9 cellular contexts compared by ENCODE assay signal in the genomic region with DNA sequence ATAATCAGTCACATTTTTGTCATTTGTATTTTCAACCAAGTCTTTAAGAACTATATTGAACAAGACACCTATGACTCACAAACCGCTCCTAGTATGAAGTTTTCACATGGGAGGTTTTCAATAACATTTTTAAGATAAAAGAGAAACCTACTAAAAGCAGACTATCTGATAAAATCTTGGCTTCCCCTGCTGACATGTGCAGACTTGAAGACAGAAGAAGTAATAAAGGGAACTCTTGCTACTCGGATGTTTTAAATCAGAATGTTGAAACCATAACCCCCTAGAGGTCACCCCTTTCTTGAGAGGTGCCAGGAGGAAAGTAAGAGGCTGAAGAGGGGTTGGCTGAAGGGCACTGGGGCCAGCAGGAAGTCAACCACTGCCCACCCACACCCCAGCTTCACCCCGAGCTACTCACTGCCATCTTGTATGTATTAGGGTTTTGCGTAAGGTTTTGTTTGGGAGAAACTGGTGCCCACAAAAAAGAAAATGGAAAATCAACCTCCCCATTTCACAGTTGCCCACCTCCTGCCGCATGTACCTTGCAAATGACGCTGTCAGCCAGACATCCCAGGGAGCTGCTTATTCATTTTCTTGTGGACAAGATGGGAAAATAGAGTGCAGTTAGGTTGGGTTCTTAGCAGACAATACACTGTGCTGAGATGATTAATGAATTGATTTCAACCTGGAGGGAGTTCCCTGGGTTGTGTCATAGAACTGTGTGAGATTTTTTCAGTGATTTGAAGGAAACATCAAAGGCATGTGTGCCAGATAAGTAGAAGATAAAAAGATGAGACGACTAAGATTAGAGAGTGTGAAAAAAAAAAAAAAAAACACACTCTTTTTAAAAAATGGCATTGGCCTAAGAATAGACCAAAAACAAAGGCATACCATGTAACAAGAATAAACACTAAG.
DNase-seq lines count a peak whose midpoint lies in the region; ATAC-seq and TF ChIP-seq lines count a peak whose summit lies in the region.
"Had no signal": no experiment of that assay in that cellular context is flagged by ENCODE, and none has a peak within 500 bp of the region (broad histone marks: within the 10 kb centered on the region; RNA-seq: fewer than 3 reads in every experiment).

No MANE protein-coding gene starts in this region.

- peaks cover 15 to 24% of the 10 kb centered on the region in 2 experiments; a peak in 3 of 4 replicates for H3K4me1 ChIP-seq in SK-N-SH (ENCODE audit: control insufficient read depth in 1 of 2, insufficient read depth in 2 of 2, low read depth in 1 of 2, low read length in 1 of 2)

- peak overlapping the region; percentile 48; the same call in 1 of the 2 replicates for H3K9ac ChIP-seq in SK-N-SH

- DNase-seq in Daoy (ENCODE audit: low read depth) (peak; percentile 84), SK-N-SH (no peak), epidermal melanocyte (ENCODE audit: insufficient read length, low spot score) (no peak), NCI-H2107 (lab: John Stamatoyannopoulos, UW) (no peak), anterior cingulate cortex (lab: John Stamatoyannopoulos, UW) (no peak)
- peak; percentile 15 for DNase-seq in natural killer cell treated with Interleukin-12 subunit alpha and Interleukin-12 subunit beta and Interleukin-15 and Interleukin-18, amount 100 ng/mL, for 72 hours (ENCODE audit: low spot score)

- no peak for TF ChIP-seq RAD21 in SK-N-SH (IDR thresholded peaks at IDR 0.05; ENCODE audit: low read length)

- H3K79me2 ChIP-seq in SK-N-SH (ENCODE audit: insufficient read depth) = no peaks in the 10 kb centered on the region

- H3K36me3 Mint-ChIP-seq in activated naive CD8-positive, alpha-beta T cell = peaks cover 14% of the 10 kb centered on the region
- peaks cover 11% of the 10 kb centered on the region for H3K36me3 Mint-ChIP-seq in natural killer cell treated with Interleukin-12 subunit alpha and Interleukin-12 subunit beta and Interleukin-15 and Interleukin-18, amount 100 ng/mL, for 72 hours

- no peaks in the 10 kb centered on the region for H4K20me1 ChIP-seq in SK-N-SH (ENCODE audit: insufficient read depth)

- H3K4me3 Mint-ChIP-seq in activated naive CD8-positive, alpha-beta T cell = peak overlapping the region; percentile 86
- H3K4me3 Mint-ChIP-seq in natural killer cell treated with Interleukin-12 subunit alpha and Interleukin-12 subunit beta and Interleukin-15 and Interleukin-18, amount 100 ng/mL, for 72 hours = peak overlapping the region; percentile 31

- no peaks in the 10 kb centered on the region for H3K27me3 Mint-ChIP-seq in activated naive CD8-positive, alpha-beta T cell
- H3K27me3 Mint-ChIP-seq in natural killer cell treated with Interleukin-12 subunit alpha and Interleukin-12 subunit beta and Interleukin-15 and Interleukin-18, amount 100 ng/mL, for 72 hours = peaks cover 0 to 3% of the 10 kb centered on the region in 2 donors
- H3K27me3 Mint-ChIP-seq: IgD-negative memory B cell had no signal

- H3K4me1 Mint-ChIP-seq in activated naive CD8-positive, alpha-beta T cell (ENCODE audit: low read depth) = peaks cover 63% of the 10 kb centered on the region
- H3K4me1 Mint-ChIP-seq in natural killer cell treated with Interleukin-12 subunit alpha and Interleukin-12 subunit beta and Interleukin-15 and Interleukin-18, amount 100 ng/mL, for 72 hours (ENCODE audit: low read depth in 2 of 2) = peaks cover 24 to 30% of the 10 kb centered on the region in 2 donors

- H3K36me3 ChIP-seq in SK-N-SH (replicated peaks in 1 of 2; ENCODE audit: control insufficient read depth in 1 of 2, insufficient read depth in 2 of 2, low read length in 1 of 2) = no peaks in the 10 kb centered on the region

- H3K27ac ChIP-seq in SK-N-SH (ENCODE audit: low read depth in 2 of 2, low read length in 1 of 2) = peak overlapping the region; percentile 32 to 94; a peak in 3 of 4 replicates

- no peaks in the 10 kb centered on the region for H3K9me3 ChIP-seq in SK-N-SH

- CTCF ChIA-PET in SK-N-SH (lab: Yijun Ruan, JAX) = no interaction called here

- ATAC-seq in natural killer cell treated with Interleukin-12 subunit alpha and Interleukin-12 subunit beta and Interleukin-15 and Interleukin-18, amount 100 ng/mL, for 72 hours = peak in 1 of 2 donors; percentile 48
- ATAC-seq in esophagus mucosa = no peak

- peak; percentile 16 to 78; a peak in 2 of 4 replicates for TF ChIP-seq EP300 in SK-N-SH (IDR thresholded peaks at IDR 0.05; ENCODE audit: borderline replicate concordance in 1 of 2, low read depth in 1 of 2, low read length in 1 of 2)

- 30% methylated on average over 7 of the region's 7 CpGs for WGBS in SK-N-SH (ENCODE audit: low lambda C conversion rate)

- POLR2A ChIA-PET in SK-N-SH (lab: Yijun Ruan, JAX) = no interaction called here

- H3K27ac Mint-ChIP-seq in activated naive CD8-positive, alpha-beta T cell = peak overlapping the region; percentile 98
- peak overlapping the region; percentile 80 to 88 for H3K27ac Mint-ChIP-seq in natural killer cell treated with Interleukin-12 subunit alpha and Interleukin-12 subunit beta and Interleukin-15 and Interleukin-18, amount 100 ng/mL, for 72 hours

- no peaks in the 10 kb centered on the region for H3K27me3 ChIP-seq in SK-N-SH (ENCODE audit: insufficient read depth)

- H3K4me2 ChIP-seq in SK-N-SH = peak overlapping the region; percentile 51

- H3K9me3 Mint-ChIP-seq in activated naive CD8-positive, alpha-beta T cell (ENCODE audit: low read depth) = peaks cover 15% of the 10 kb centered on the region
- no peaks in the 10 kb centered on the region for H3K9me3 Mint-ChIP-seq in natural killer cell treated with Interleukin-12 subunit alpha and Interleukin-12 subunit beta and Interleukin-15 and Interleukin-18, amount 100 ng/mL, for 72 hours
- H3K9me3 Mint-ChIP-seq: IgD-negative memory B cell had no signal

- no peak overlapping the region for H2AFZ ChIP-seq in SK-N-SH (ENCODE audit: low read depth)

- H3K9me2 ChIP-seq in SK-N-SH = no peaks in the 10 kb centered on the region

- TF ChIP-seq CTCF in SK-N-SH (IDR thresholded peaks at IDR 0.05) = 0 out of 2 replicates have a peak, but pooled peaks have one; percentile 9

- H3K4me3 ChIP-seq in SK-N-SH (ENCODE audit: low read depth in 2 of 2, low read length in 1 of 2) = no peak overlapping the region

- peaks cover 45% of the 10 kb centered on the region for H3F3A ChIP-seq in SK-N-SH (replicated peaks; ENCODE audit: insufficient read depth)

TF ChIP-seq in SK-N-SH, 30 proteins besides CTCF, POLR2A, EP300 and RAD21 (continues in another document):
- TF ChIP-seq EZH2phosphoT487 (IDR thresholded peaks at IDR 0.05; ENCODE audit: borderline replicate concordance, low read depth) = no peak
- TF ChIP-seq, protein P1, sequence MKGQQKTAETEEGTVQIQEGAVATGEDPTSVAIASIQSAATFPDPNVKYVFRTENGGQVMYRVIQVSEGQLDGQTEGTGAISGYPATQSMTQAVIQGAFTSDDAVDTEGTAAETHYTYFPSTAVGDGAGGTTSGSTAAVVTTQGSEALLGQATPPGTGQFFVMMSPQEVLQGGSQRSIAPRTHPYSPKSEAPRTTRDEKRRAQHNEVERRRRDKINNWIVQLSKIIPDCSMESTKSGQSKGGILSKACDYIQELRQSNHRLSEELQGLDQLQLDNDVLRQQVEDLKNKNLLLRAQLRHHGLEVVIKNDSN (IDR thresholded peaks at IDR 0.05; ENCODE audit: borderline replicate concordance, low read depth) = no peak
- TF ChIP-seq RFX5 (IDR thresholded peaks at IDR 0.05; ENCODE audit: low read length) = no peak
- TF ChIP-seq, protein P2, sequence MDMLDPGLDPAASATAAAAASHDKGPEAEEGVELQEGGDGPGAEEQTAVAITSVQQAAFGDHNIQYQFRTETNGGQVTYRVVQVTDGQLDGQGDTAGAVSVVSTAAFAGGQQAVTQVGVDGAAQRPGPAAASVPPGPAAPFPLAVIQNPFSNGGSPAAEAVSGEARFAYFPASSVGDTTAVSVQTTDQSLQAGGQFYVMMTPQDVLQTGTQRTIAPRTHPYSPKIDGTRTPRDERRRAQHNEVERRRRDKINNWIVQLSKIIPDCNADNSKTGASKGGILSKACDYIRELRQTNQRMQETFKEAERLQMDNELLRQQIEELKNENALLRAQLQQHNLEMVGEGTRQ (IDR thresholded peaks at IDR 0.05; ENCODE audit: borderline replicate concordance, low read depth, low read length) = no peak
- TF ChIP-seq SIN3A (IDR thresholded peaks at IDR 0.05; ENCODE audit: borderline replicate concordance, low read depth, low read length) = peak; percentile 29; the same call in 1 of the 2 replicates
- TF ChIP-seq FOXM1 (IDR thresholded peaks at IDR 0.05; ENCODE audit: low read depth) = peak; percentile 48; the same call in 1 of the 2 replicates
- TF ChIP-seq, protein P3, sequence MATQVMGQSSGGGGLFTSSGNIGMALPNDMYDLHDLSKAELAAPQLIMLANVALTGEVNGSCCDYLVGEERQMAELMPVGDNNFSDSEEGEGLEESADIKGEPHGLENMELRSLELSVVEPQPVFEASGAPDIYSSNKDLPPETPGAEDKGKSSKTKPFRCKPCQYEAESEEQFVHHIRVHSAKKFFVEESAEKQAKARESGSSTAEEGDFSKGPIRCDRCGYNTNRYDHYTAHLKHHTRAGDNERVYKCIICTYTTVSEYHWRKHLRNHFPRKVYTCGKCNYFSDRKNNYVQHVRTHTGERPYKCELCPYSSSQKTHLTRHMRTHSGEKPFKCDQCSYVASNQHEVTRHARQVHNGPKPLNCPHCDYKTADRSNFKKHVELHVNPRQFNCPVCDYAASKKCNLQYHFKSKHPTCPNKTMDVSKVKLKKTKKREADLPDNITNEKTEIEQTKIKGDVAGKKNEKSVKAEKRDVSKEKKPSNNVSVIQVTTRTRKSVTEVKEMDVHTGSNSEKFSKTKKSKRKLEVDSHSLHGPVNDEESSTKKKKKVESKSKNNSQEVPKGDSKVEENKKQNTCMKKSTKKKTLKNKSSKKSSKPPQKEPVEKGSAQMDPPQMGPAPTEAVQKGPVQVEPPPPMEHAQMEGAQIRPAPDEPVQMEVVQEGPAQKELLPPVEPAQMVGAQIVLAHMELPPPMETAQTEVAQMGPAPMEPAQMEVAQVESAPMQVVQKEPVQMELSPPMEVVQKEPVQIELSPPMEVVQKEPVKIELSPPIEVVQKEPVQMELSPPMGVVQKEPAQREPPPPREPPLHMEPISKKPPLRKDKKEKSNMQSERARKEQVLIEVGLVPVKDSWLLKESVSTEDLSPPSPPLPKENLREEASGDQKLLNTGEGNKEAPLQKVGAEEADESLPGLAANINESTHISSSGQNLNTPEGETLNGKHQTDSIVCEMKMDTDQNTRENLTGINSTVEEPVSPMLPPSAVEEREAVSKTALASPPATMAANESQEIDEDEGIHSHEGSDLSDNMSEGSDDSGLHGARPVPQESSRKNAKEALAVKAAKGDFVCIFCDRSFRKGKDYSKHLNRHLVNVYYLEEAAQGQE (IDR thresholded peaks at IDR 0.05; ENCODE audit: low read depth, low read length) = no peak
- TF ChIP-seq, protein P4, sequence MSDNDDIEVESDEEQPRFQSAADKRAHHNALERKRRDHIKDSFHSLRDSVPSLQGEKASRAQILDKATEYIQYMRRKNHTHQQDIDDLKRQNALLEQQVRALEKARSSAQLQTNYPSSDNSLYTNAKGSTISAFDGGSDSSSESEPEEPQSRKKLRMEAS (IDR thresholded peaks at IDR 0.05; ENCODE audit: low read depth) = peak; percentile 20; the same call in 1 of the 2 replicates
- no peak for TF ChIP-seq MXI1 (IDR thresholded peaks at IDR 0.05; ENCODE audit: low read depth, low read length)
- no peak for TF ChIP-seq FOXJ3 (CRISPR knock-in tag; IDR thresholded peaks at IDR 0.05)

Comparison
In these comparisons a context has a peak if more than half of its experiments do, and no peak if none do; other contexts are left out.
1. DNase-seq: peak in Daoy (single experiment) and natural killer cell treated with Interleukin-12 subunit alpha and Interleukin-12 subunit beta and Interleukin-15 and Interleukin-18, amount 100 ng/mL, for 72 hours (single experiment); none in SK-N-SH (single experiment), epidermal melanocyte (single experiment), NCI-H2107 (single experiment) and anterior cingulate cortex (0 of 58).